Comparison of ENCODE assay signal across 11 cellular contexts in the genomic region with DNA sequence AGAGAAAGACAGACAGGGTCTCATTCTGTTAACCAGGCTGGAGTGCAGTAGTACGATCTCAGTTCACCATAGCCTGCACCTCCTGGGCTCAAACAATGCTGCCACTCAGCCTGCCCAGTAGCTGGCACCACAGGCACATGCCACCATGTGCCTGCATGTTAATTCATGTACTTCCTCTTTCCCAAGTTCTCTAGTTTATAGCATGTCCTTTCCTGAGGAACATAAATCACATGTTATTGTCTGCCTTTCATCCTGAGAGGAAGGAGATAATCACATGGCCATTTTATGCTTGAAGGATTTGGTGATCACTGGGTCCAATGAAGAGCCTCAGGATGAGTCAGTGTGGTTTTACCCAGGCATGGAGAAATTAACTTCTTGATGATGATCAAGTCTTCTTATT. TPM values are rescaled to one million over a fixed set of nuclear protein-coding genes. Genes with fewer than 3 reads are reported as not detected.
DNase-seq lines count a peak whose midpoint lies in the region; ATAC-seq and TF ChIP-seq lines count a peak whose summit lies in the region.
"Had no signal": no experiment of that assay in that cellular context is flagged by ENCODE, and none has a peak within 500 bp of the region (broad histone marks: within the 10 kb centered on the region; RNA-seq: fewer than 3 reads in every experiment).

No MANE protein-coding gene starts in this region.

- H3K4me3 Mint-ChIP-seq in HFFc6 = no peak overlapping the region

- TF ChIP-seq CTCF in OCI-LY1 (IDR thresholded peaks at IDR 0.05; ENCODE audit: low read length) (peak; percentile 7; the same call in 1 of the 2 replicates), HFFc6 (IDR thresholded peaks at IDR 0.05) (no peak)

- H3K4me3 ChIP-seq in OCI-LY1 (ENCODE audit: low read depth, low read length, poor library complexity, severe bottlenecking) = no peak overlapping the region
- H3K4me3 ChIP-seq: SJSA1 had no signal

- no peaks in the 10 kb centered on the region for H3F3A ChIP-seq in OCI-LY1 (ENCODE audit: insufficient read depth, low read length)

- no peak overlapping the region for H3K9ac ChIP-seq in OCI-LY1 (ENCODE audit: low read length)

- H3K36me3 ChIP-seq in OCI-LY1 (ENCODE audit: insufficient read depth, low read length) = no peaks in the 10 kb centered on the region
- H3K36me3 ChIP-seq: SJSA1 had no signal

- DNase-seq in DMS153 (lab: John Stamatoyannopoulos, UW) (peak; percentile 24), DMS153 treated with DMSO at 0.1 percent for 48 hours (lab: John Stamatoyannopoulos, UW; ENCODE audit: unreplicated experiment) (no peak), sciatic nerve (ENCODE audit: low spot score) (no peak), HFFc6 (no peak)
- DNase-seq in activated naive CD4-positive, alpha-beta T cell (lab: John Stamatoyannopoulos, UW) = no peak
- DNase-seq: NCI-H2029 had no signal

- H2AFZ ChIP-seq in OCI-LY1 (ENCODE audit: low read length) = no peak overlapping the region

- H4K20me1 ChIP-seq in OCI-LY1 (ENCODE audit: insufficient read depth, low read length) = no peaks in the 10 kb centered on the region

- H3K4me1 Mint-ChIP-seq in HFFc6 (ENCODE audit: low read depth) = no peaks in the 10 kb centered on the region

- H3K27me3 Mint-ChIP-seq in HFFc6 (ENCODE audit: insufficient read depth) = peaks cover 47% of the 10 kb centered on the region

- no peaks in the 10 kb centered on the region for H3K9me2 ChIP-seq in OCI-LY1 (ENCODE audit: low read depth, low read length)

- H3K27me3 ChIP-seq in OCI-LY1 (ENCODE audit: insufficient read depth, low read length) = no peaks in the 10 kb centered on the region

- no peak overlapping the region for H3K4me2 ChIP-seq in OCI-LY1 (ENCODE audit: low read length)

- H3K9me3 Mint-ChIP-seq in HFFc6 = no peaks in the 10 kb centered on the region

- ATAC-seq in esophagus mucosa (peak; percentile 84), sciatic nerve (peak; percentile 78), HG03135 (IDR thresholded peaks at IDR 0.05; ENCODE audit: unreplicated experiment) (no peak)

- no peaks in the 10 kb centered on the region for H3K9me3 ChIP-seq in OCI-LY1 (ENCODE audit: low read length)
- H3K9me3 ChIP-seq: SJSA1 had no signal

- no peak overlapping the region for H3K27ac Mint-ChIP-seq in HFFc6

- intact Hi-C loops in sciatic nerve (cut with DNase I) = no loop called here

- no peak overlapping the region for H3K27ac ChIP-seq in OCI-LY1 (ENCODE audit: low read depth, low read length, poor library complexity, severe bottlenecking)
- H3K27ac ChIP-seq: 22Rv1, SJSA1 had no signal

- no peaks in the 10 kb centered on the region for H3K4me1 ChIP-seq in OCI-LY1 (ENCODE audit: insufficient read depth, low read length, severe bottlenecking)
- H3K4me1 ChIP-seq: SJSA1 had no signal

- no peaks in the 10 kb centered on the region for H3K36me3 Mint-ChIP-seq in HFFc6 (ENCODE audit: low read depth)

- no peaks in the 10 kb centered on the region for H3K79me2 ChIP-seq in OCI-LY1 (ENCODE audit: insufficient read depth, low read length)

RNA-seq across cellular contexts. Expression of a gene that starts 47.9 kb away (rescaled TPM):
- total RNA-seq in esophagus mucosa (0.32 TPM), sciatic nerve (5.6 TPM)
- total RNA-seq in HFFc6 (2021; fragmentation: NEBNext Ultra II Directional; extraction: Animal tissue kit (Norgen Biotek cat#: 25700)) = under 1 TPM; 0.15 to 0.69 (median 0.38) TPM

RNA-seq across cellular contexts. Expression of a gene that starts 56.1 kb away (rescaled TPM):
- total RNA-seq in esophagus mucosa = 19.6 TPM
- total RNA-seq in sciatic nerve = 54.0 TPM
- total RNA-seq in HFFc6 (2021; fragmentation: NEBNext Ultra II Directional; extraction: Animal tissue kit (Norgen Biotek cat#: 25700)) = 10 to 100 TPM; 37.3 to 41.6 (median 38.3) TPM

RNA-seq across cellular contexts. Expression of a gene that starts 56.3 kb away (rescaled TPM):
- total RNA-seq in esophagus mucosa (31.1 TPM), sciatic nerve (65.3 TPM)
- 100 to 1,000 TPM; 215 to 240 (median 225) TPM for total RNA-seq in HFFc6 (2021; fragmentation: NEBNext Ultra II Directional; extraction: Animal tissue kit (Norgen Biotek cat#: 25700))
